ENCODE assay signal across 11 cellular contexts in the genomic region with DNA sequence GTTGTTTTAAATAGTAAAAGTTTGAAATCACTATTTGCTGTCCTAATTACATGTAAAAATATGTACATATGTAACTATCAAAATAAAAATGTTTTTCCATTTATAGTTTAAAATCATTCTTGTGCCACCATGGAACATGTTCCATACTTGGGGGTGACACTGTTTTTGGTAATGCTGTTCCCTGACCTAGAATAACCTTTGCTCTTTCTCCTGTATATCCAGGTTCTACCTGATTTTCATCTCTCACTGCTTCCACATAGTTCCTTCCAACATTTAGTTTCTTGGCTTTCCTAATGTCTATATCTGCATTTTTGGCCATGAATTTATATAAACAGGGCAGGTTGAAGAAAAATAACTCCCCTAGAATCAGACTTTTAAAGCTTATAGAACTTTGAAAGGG. TPM values are rescaled to one million over a fixed set of nuclear protein-coding genes. Genes with fewer than 3 reads are reported as not detected.
DNase-seq lines count a peak whose midpoint lies in the region; ATAC-seq, FAIRE-seq and TF ChIP-seq lines count a peak whose summit lies in the region.
"Had no signal": no experiment of that assay in that cellular context is flagged by ENCODE, and none has a peak within 500 bp of the region (broad histone marks: within the 10 kb centered on the region; RNA-seq: fewer than 3 reads in every experiment).

No MANE protein-coding gene starts in this region.

- no peak for ATAC-seq in activated CD8-positive, alpha-beta memory T cell treated with anti-CD3 and anti-CD28 coated beads, Interleukin-2, amount 10 ng/mL, durations not matched to agents 7 days and 5 days
- ATAC-seq in WTC11 (no peak), GM19455 (IDR thresholded peaks at IDR 0.05; ENCODE audit: unreplicated experiment) (no peak), pancreas (no peak)
- no peak for ATAC-seq in stimulated activated naive B cell treated with anti-CD40 and anti-IgM and Interleukin-4, amounts not matched to agents 10 μg/mL and 1 μg/mL and 100 μg/mL, for 72 hours (replicated peaks)

- no peak for DNase-seq in activated CD8-positive, alpha-beta memory T cell treated with anti-CD3 and anti-CD28 coated beads, Interleukin-2, amount 10 ng/mL, durations not matched to agents 7 days and 5 days
- no peak for DNase-seq in activated CD8-positive, alpha-beta memory T cell treated with anti-CD3 and anti-CD28 coated beads, Interleukin-2, amount 50 U/mL, for 4 hours
- DNase-seq in WTC11 (ENCODE audit: low spot score), result no peak
- no peak for DNase-seq in hepatocyte (ENCODE audit: low spot score)
- DNase-seq in stimulated activated naive B cell treated with anti-CD40 and anti-IgM and Interleukin-4, amounts not matched to agents 10 μg/mL and 1 μg/mL and 100 μg/mL, for 72 hours, result no peak
- DNase-seq in pancreas, result no peak
- no peak for DNase-seq in NCI-H2171 (lab: John Stamatoyannopoulos, UW)
- DNase-seq: cerebellar nuclear complex, IMR-90 had no signal

- H3K4me1 Mint-ChIP-seq in activated CD8-positive, alpha-beta memory T cell treated with anti-CD3 and anti-CD28 coated beads, Interleukin-2, amount 10 ng/mL, durations not matched to agents 7 days and 5 days, result peaks cover 28% of the 10 kb centered on the region
- peaks cover 45% of the 10 kb centered on the region for H3K4me1 Mint-ChIP-seq in WTC11
- H3K4me1 Mint-ChIP-seq in stimulated activated naive B cell treated with anti-CD40 and anti-IgM and Interleukin-4, amounts not matched to agents 10 μg/mL and 1 μg/mL and 100 μg/mL, for 72 hours, result peaks cover 21 to 56% of the 10 kb centered on the region in 2 donors

- no peaks in the 10 kb centered on the region for H3K9me3 Mint-ChIP-seq in activated CD8-positive, alpha-beta memory T cell treated with anti-CD3 and anti-CD28 coated beads, Interleukin-2, amount 10 ng/mL, durations not matched to agents 7 days and 5 days (ENCODE audit: low read depth)
- H3K9me3 Mint-ChIP-seq in WTC11, result no peaks in the 10 kb centered on the region
- no peaks in the 10 kb centered on the region for H3K9me3 Mint-ChIP-seq in stimulated activated naive B cell treated with anti-CD40 and anti-IgM and Interleukin-4, amounts not matched to agents 10 μg/mL and 1 μg/mL and 100 μg/mL, for 72 hours

- peak overlapping the region; percentile 97 for H3K4me3 Mint-ChIP-seq in activated CD8-positive, alpha-beta memory T cell treated with anti-CD3 and anti-CD28 coated beads, Interleukin-2, amount 10 ng/mL, durations not matched to agents 7 days and 5 days
- peak overlapping the region; percentile 95 for H3K4me3 Mint-ChIP-seq in WTC11
- peak overlapping the region; percentile 69 to 72 for H3K4me3 Mint-ChIP-seq in stimulated activated naive B cell treated with anti-CD40 and anti-IgM and Interleukin-4, amounts not matched to agents 10 μg/mL and 1 μg/mL and 100 μg/mL, for 72 hours

- peak overlapping the region; percentile 84 for H3K4me2 ChIP-seq in hepatocyte

- H3K36me3 ChIP-seq in hepatocyte (replicated peaks; ENCODE audit: insufficient read depth, low read depth) (no peaks in the 10 kb centered on the region), pancreas (no peaks in the 10 kb centered on the region)
- H3K36me3 ChIP-seq: tibial nerve had no signal

- no peaks in the 10 kb centered on the region for H3K27me3 ChIP-seq in hepatocyte
- no peaks in the 10 kb centered on the region for H3K27me3 ChIP-seq in pancreas
- H3K27me3 ChIP-seq: tibial nerve had no signal

- H3K9me2 ChIP-seq in hepatocyte (replicated peaks; ENCODE audit: insufficient read depth), result no peaks in the 10 kb centered on the region

- H3K9me3 ChIP-seq in hepatocyte (ENCODE audit: low read depth) (no peaks in the 10 kb centered on the region), pancreas (no peaks in the 10 kb centered on the region)
- H3K9me3 ChIP-seq: tibial nerve had no signal

- peaks cover 82% of the 10 kb centered on the region for H3K79me2 ChIP-seq in hepatocyte

- H2AFZ ChIP-seq in hepatocyte, result no peak overlapping the region

- no peak overlapping the region for H3K27ac Mint-ChIP-seq in activated CD8-positive, alpha-beta memory T cell treated with anti-CD3 and anti-CD28 coated beads, Interleukin-2, amount 10 ng/mL, durations not matched to agents 7 days and 5 days
- H3K27ac Mint-ChIP-seq in WTC11, result no peak overlapping the region
- peak overlapping the region; percentile 37 for H3K27ac Mint-ChIP-seq in stimulated activated naive B cell treated with anti-CD40 and anti-IgM and Interleukin-4, amounts not matched to agents 10 μg/mL and 1 μg/mL and 100 μg/mL, for 72 hours

- peaks cover 37% of the 10 kb centered on the region for H4K20me1 ChIP-seq in hepatocyte (ENCODE audit: insufficient read depth, poor library complexity, severe bottlenecking)

- peaks cover 9% of the 10 kb centered on the region for H3K36me3 Mint-ChIP-seq in activated CD8-positive, alpha-beta memory T cell treated with anti-CD3 and anti-CD28 coated beads, Interleukin-2, amount 10 ng/mL, durations not matched to agents 7 days and 5 days
- H3K36me3 Mint-ChIP-seq in WTC11, result no peaks in the 10 kb centered on the region
- peaks cover 12% of the 10 kb centered on the region in 2 donors for H3K36me3 Mint-ChIP-seq in stimulated activated naive B cell treated with anti-CD40 and anti-IgM and Interleukin-4, amounts not matched to agents 10 μg/mL and 1 μg/mL and 100 μg/mL, for 72 hours

- CTCF ChIA-PET in activated CD8-positive, alpha-beta memory T cell treated with anti-CD3 and anti-CD28 coated beads, Interleukin-2, amount 10 ng/mL, durations not matched to agents 7 days and 5 days (lab: Charles Lee), result no interaction called here
- CTCF ChIA-PET in WTC11 (lab: Charles Lee), result interaction anchor here (0.8 kb wide), 2 partner anchors 274 to 326 kb away, joined by 3 read pairs; no protein-coding TSS in a partner anchor

- intact Hi-C loops in pancreas (cut with DNase I), result no loop called here

- FAIRE-seq in pancreas (lab: Jason Lieb, UNC), result no peak

- H3K27ac ChIP-seq in hepatocyte (peak overlapping the region; percentile 90), pancreas (peak overlapping the region in 1 of 4 donors; percentile 58)

- peaks cover 18% of the 10 kb centered on the region for H3K4me1 ChIP-seq in hepatocyte (ENCODE audit: insufficient read depth)
- H3K4me1 ChIP-seq in pancreas, result peaks cover 6 to 40% (median 36%) of the 10 kb centered on the region in 3 donors

- H3K27me3 Mint-ChIP-seq in activated CD8-positive, alpha-beta memory T cell treated with anti-CD3 and anti-CD28 coated beads, Interleukin-2, amount 10 ng/mL, durations not matched to agents 7 days and 5 days, result no peaks in the 10 kb centered on the region
- no peaks in the 10 kb centered on the region for H3K27me3 Mint-ChIP-seq in WTC11 (ENCODE audit: low read depth)
- H3K27me3 Mint-ChIP-seq in stimulated activated naive B cell treated with anti-CD40 and anti-IgM and Interleukin-4, amounts not matched to agents 10 μg/mL and 1 μg/mL and 100 μg/mL, for 72 hours, result no peaks in the 10 kb centered on the region

- H3K4me3 ChIP-seq in hepatocyte (peak overlapping the region; percentile 86), pancreas (peak overlapping the region in 1 of 4 donors; percentile 80)

- POLR2A ChIA-PET in WTC11 (lab: Charles Lee), result no interaction called here

- TF ChIP-seq CTCF in WTC11 (IDR thresholded peaks at IDR 0.05) (no peak), hepatocyte (IDR thresholded peaks at IDR 0.05; ENCODE audit: poor library complexity) (no peak), pancreas (IDR thresholded peaks at IDR 0.05) (no peak)

TF ChIP-seq in WTC11, 78 proteins besides CTCF, POLR2A, EP300 and RAD21:
- TF ChIP-seq RORB (CRISPR knock-in tag; IDR thresholded peaks at IDR 0.05) (no peak), NFYB (CRISPR knock-in tag; conservative IDR thresholded peaks at IDR 0.05; ENCODE audit: low read depth) (no peak), ARID4B (CRISPR knock-in tag; IDR thresholded peaks at IDR 0.05; ENCODE audit: borderline replicate concordance) (no peak)
TF ChIP-seq in WTC11: peak in this region for 0.

RNA-seq across cellular contexts. Expression of gene SPOPL, which starts 2.5 kb away (rescaled TPM):
- total RNA-seq in activated CD8-positive, alpha-beta memory T cell treated with anti-CD3 and anti-CD28 coated beads, Interleukin-2, amount 10 ng/mL, durations not matched to agents 7 days and 5 days, result 10 to 100 TPM; 15.2 to 15.3 TPM
- total RNA-seq in WTC11 (2021) (10.3 to 13.3 TPM (median 11.4 TPM) in 3 replicates), hepatocyte (28.0 and 37.0 TPM in 2 replicates), pancreas (10 to 100 TPM in 2 of 6 donors, 1 to 10 TPM in 4; 9.1 to 18.5 (median 9.9) TPM)
- polyA plus RNA-seq in hepatocyte (6.1 and 6.7 TPM in 2 replicates), pancreas (1 to 10 TPM; 2.5 to 5.7 TPM)
